In the genomic region with DNA sequence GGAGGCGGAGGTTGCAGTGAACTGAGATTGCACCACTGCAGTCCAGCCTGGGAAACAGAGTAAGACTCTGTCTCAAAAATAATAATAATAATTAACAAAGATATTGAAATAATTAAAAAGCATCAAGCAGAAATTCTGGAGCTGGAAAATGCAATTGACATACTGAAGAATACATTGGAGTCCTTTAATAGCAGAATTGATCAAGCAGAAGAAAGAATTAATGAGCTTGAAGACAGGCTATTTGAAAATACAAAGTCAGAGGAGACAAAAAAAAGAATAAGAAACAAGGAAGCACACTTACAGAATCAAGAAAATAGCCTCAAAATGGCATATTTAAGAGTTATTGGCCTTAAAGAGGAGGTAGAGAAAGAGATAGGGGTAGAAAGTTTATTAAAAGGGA, we compare ENCODE assay signal across 1 cellular context. TPM values are rescaled to one million over a fixed set of nuclear protein-coding genes. Genes with fewer than 3 reads are reported as not detected.
DNase-seq lines count a peak whose midpoint lies in the region; ATAC-seq, FAIRE-seq and TF ChIP-seq lines count a peak whose summit lies in the region.
"Not testable (repeated sequence)": the region's sequence is repeated elsewhere in the genome, so short reads cannot be mapped to it uniquely, and the experiment has no call there.

No MANE protein-coding gene starts in this region.

- TF ChIP-seq RAD21 in K562 (CRISPR knock-in tag; conservative IDR thresholded peaks at IDR 0.05 in 1 of 2, IDR thresholded peaks at IDR 0.05 in 1 of 2) = not testable (repeated sequence)

- not testable (repeated sequence) for H3K4me3 ChIP-seq in K562

- H2AFZ ChIP-seq in K562 (ENCODE audit: low read depth, low read length) = not testable (repeated sequence)

- not testable (repeated sequence) for H3K4me1 ChIP-seq in K562 (replicated peaks in 1 of 2; ENCODE audit: control insufficient read depth in 2 of 2, insufficient read depth in 2 of 2, low read length in 2 of 2)

- WGBS in K562 (ENCODE audit: insufficient coverage, low coverage, missing lambda C conversion rate) = 21% methylated on average over 1 of the region's 1 CpG

- peaks cover 0 to 11% of the 10 kb centered on the region in 2 experiments; a peak in 2 of 5 replicates for H3K27me3 ChIP-seq in K562 (ENCODE audit: control insufficient read depth in 2 of 2, insufficient read depth in 2 of 2, low read length in 2 of 2)

- not testable (repeated sequence) for FAIRE-seq in K562 (lab: Jason Lieb, UNC)

- not testable (repeated sequence) for H3K4me2 ChIP-seq in K562 (ENCODE audit: insufficient read depth, low read length)

- ATAC-seq in K562 = not testable (repeated sequence)

- not testable (repeated sequence) for BruUV-seq in K562 (replicated peaks; lab: Mats Ljungman, UMichigan)

- in situ Hi-C loops in K562 (cut with MboI) = not testable (repeated sequence)

- H3K9me3 ChIP-seq in K562 (replicated peaks; ENCODE audit: control insufficient read depth, insufficient read depth, low read depth, low read length) = not testable (repeated sequence)

- not testable (repeated sequence) for TF ChIP-seq EP300 in K562 (IDR thresholded peaks at IDR 0.05; ENCODE audit: low read length)

- H3K36me3 ChIP-seq in K562 (ENCODE audit: control insufficient read depth, insufficient read depth, low read length) = not testable (repeated sequence)

- CTCF ChIA-PET in K562 (lab: Yijun Ruan, JAX; ENCODE audit: low intra/inter-chr PET ratio) = interaction anchor here (0.7 kb wide), 1 partner anchor 11 kb away, joined by 4 read pairs; no protein-coding TSS in a partner anchor

- TF ChIP-seq CTCF in K562 (IDR thresholded peaks at IDR 0.05 in 2 of 3, conservative IDR thresholded peaks at IDR 0.05 in 1 of 3; ENCODE audit: insufficient read depth in 2 of 3, low read depth in 1 of 3, low read length in 3 of 3) = not testable (repeated sequence)

- H3K79me2 ChIP-seq in K562 (ENCODE audit: control insufficient read depth, insufficient read depth, low read length) = not testable (repeated sequence)

- not testable (repeated sequence) for H3K9ac ChIP-seq in K562 (ENCODE audit: insufficient read depth in 1 of 2, low read depth in 2 of 2, low read length in 2 of 2)

- H4K20me1 ChIP-seq in K562 (replicated peaks; ENCODE audit: control insufficient read depth, insufficient read depth, low read length) = not testable (repeated sequence)

- H3K9me1 ChIP-seq in K562 (ENCODE audit: control insufficient read depth, insufficient read depth, low read length) = not testable (repeated sequence)

- intact Hi-C loops in K562 (cut with micrococcal nuclease) = not testable (repeated sequence)

- POLR2A ChIA-PET in K562 (lab: Yijun Ruan, JAX) = interaction anchor here (0.6 to 1.3 kb wide), 3 partner anchors 10 to 665 kb away, joined by 4 to 5 read pairs (median 4); no protein-coding TSS in a partner anchor

- not testable (repeated sequence) for TF ChIP-seq POLR2A in K562 (conservative IDR thresholded peaks at IDR 0.05)

- DNase-seq in K562 (ENCODE audit: extremely low read depth in 1 of 4, low spot score in 3 of 4) = not testable (repeated sequence)

- not testable (repeated sequence) for H3K27ac ChIP-seq in K562 (ENCODE audit: extremely low read depth, low read depth, low read length)

TF ChIP-seq in K562, 482 proteins besides CTCF, POLR2A, EP300 and RAD21:
- TF ChIP-seq, protein P1, sequence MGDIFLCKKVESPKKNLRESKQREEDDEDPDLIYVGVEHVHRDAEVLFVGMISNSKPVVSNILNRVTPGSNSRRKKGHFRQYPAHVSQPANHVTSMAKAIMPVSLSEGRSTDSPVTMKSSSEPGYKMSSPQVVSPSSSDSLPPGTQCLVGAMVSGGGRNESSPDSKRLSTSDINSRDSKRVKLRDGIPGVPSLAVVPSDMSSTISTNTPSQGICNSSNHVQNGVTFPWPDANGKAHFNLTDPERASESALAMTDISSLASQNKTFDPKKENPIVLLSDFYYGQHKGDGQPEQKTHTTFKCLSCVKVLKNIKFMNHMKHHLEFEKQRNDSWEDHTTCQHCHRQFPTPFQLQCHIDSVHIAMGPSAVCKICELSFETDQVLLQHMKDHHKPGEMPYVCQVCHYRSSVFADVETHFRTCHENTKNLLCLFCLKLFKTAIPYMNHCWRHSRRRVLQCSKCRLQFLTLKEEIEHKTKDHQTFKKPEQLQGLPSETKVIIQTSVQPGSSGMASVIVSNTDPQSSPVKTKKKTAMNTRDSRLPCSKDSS (IDR thresholded peaks at IDR 0.05; ENCODE audit: low read depth, partially characterized antibody) = peak; percentile 80
- TF ChIP-seq ZEB2 (IDR thresholded peaks at IDR 0.05) (peak; percentile 23; the same call in 1 of the 2 replicates), CBX3 (IDR thresholded peaks at IDR 0.05; ENCODE audit: borderline replicate concordance in 1 of 2, low read length in 2 of 2) (0 out of 3 replicates have a peak, but pooled peaks of 1 of the 2 experiments have one; percentile 60), TRIM28 (IDR thresholded peaks at IDR 0.05) (peak; percentile 77; the same call in 1 of the 2 replicates)

RNA-seq across cellular contexts. Expression of a gene that starts 17.4 kb away (rescaled TPM):
- total RNA-seq in K562 (2011; cell fraction: chromatin; rRNA removed; ENCODE audit: low replicate concordance) = 71.4 and 116 TPM in 2 replicates
- total RNA-seq in K562 (2011; cell fraction: nucleolus; rRNA removed) = 42.0 and 51.1 TPM in 2 replicates
- 50.7 and 70.1 TPM in 2 replicates for total RNA-seq in K562 (2011; cell fraction: nucleoplasm; rRNA removed)
- total RNA-seq in K562 (2014; rRNA removed) = 34.8 and 37.7 TPM in 2 replicates
- total RNA-seq in K562 (2014; rRNA removed; fragmentation: Illumina TruSeq; extraction: Trizol) = 39.6 and 43.7 TPM in 2 replicates
- 37.7 and 39.0 TPM in 2 replicates for total RNA-seq in K562 (2015; rRNA removed; fragmentation: Illumina TruSeq; extraction: Trizol)
- 48.5 and 51.9 TPM in 2 replicates for total RNA-seq in K562 (2021)
- polyA plus RNA-seq in K562 (2011; rRNA removed) = 34.9 and 39.7 TPM in 2 replicates
- polyA plus RNA-seq in K562 (2011; cell fraction: cytosol; rRNA removed) = 28.8 and 29.8 TPM in 2 replicates
- polyA plus RNA-seq in K562 (2011; cell fraction: nucleus; rRNA removed) = 58.3 and 84.7 TPM in 2 replicates
- polyA plus RNA-seq in K562 (2012) = 19.9 and 25.8 TPM in 2 replicates
- polyA plus RNA-seq in K562 (2014; fragmentation: Illumina TruSeq; extraction: Trizol) = 37.1 and 42.5 TPM in 2 replicates
- polyA plus RNA-seq in K562 (2014; fragmentation: Nextera tagmentation; extraction: Ambion mirVana) = 1 to 10 TPM; 4.9 to 8.4 TPM
- polyA plus RNA-seq in K562 (2014; rRNA removed) = 22.1 and 28.2 TPM in 2 replicates
- polyA minus RNA-seq in K562 (2011; rRNA and poly(A)+ RNA removed) = 93.8 and 106 TPM in 2 replicates
- 27.2 and 27.3 TPM in 2 replicates for polyA minus RNA-seq in K562 (2011; cell fraction: cytosol; rRNA and poly(A)+ RNA removed)
- 47.8 and 66.4 TPM in 2 replicates for polyA minus RNA-seq in K562 (2011; cell fraction: nucleus; rRNA and poly(A)+ RNA removed)
